ENCODE assay signal across 8 cellular contexts in genomic region chr6:16669227-16669626, GRCh38.
DNase-seq lines count a peak whose midpoint lies in the region; ATAC-seq, FAIRE-seq and TF ChIP-seq lines count a peak whose summit lies in the region.

No MANE protein-coding gene starts in this region.

- H3K9me3 Mint-ChIP-seq in T-cell (peaks cover 0 to 4% (median 0%) of the 10 kb centered on the region in 3 donors), astrocyte (ENCODE audit: unreplicated experiment) (peaks cover 2% of the 10 kb centered on the region)

- no peak overlapping the region for H2AFZ ChIP-seq in astrocyte (ENCODE audit: low read depth, low read length)

- H3K4me1 ChIP-seq in astrocyte (ENCODE audit: insufficient read depth, low read length) = peaks cover 21% of the 10 kb centered on the region

- POLR2A ChIA-PET in T-cell (lab: Charles Lee) (interaction anchor here in 1 of 2 donors (0.8 to 1.1 kb wide), 2 partner anchors 18 to 89 kb away, joined by 3 to 4 read pairs; no protein-coding TSS in a partner anchor), GM10248 (lab: Yijun Ruan, JAX) (no interaction called here)

- H3K9ac ChIP-seq in astrocyte (ENCODE audit: low read length) = peak overlapping the region; percentile 2

- TF ChIP-seq CTCF in astrocyte (IDR thresholded peaks at IDR 0.05; ENCODE audit: insufficient read depth, low read depth, low read length) (no peak), GM10248 (IDR thresholded peaks at IDR 0.05; ENCODE audit: control extremely low read depth, extremely low read depth, low read depth, missing control alignments) (no peak)

- peak overlapping the region; percentile 53 for H3K27ac ChIP-seq in astrocyte (ENCODE audit: low read depth, low read length)

- H3K36me3 Mint-ChIP-seq in T-cell = peaks cover 28% of the 10 kb centered on the region
- H3K36me3 Mint-ChIP-seq in astrocyte (ENCODE audit: low read depth, unreplicated experiment) = peaks cover 5% of the 10 kb centered on the region

- CTCF ChIA-PET in T-cell (lab: Charles Lee) (interaction anchor here in 1 of 2 donors (0.7 to 1.0 kb wide), 2 partner anchors 11 to 30 kb away, joined by 3 read pairs; no protein-coding TSS in a partner anchor), GM10248 (lab: Yijun Ruan, JAX) (interaction anchor here (1.0 to 1.3 kb wide), 3 partner anchors 28 to 55 kb away, joined by 3 read pairs; no protein-coding TSS in a partner anchor)

- H4K20me1 ChIP-seq in astrocyte (ENCODE audit: insufficient read depth, low read length) = peaks cover 9% of the 10 kb centered on the region

- H3K4me3 Mint-ChIP-seq in T-cell (peak overlapping the region in 1 of 3 donors; percentile 7), astrocyte (ENCODE audit: unreplicated experiment) (no peak overlapping the region)

- H3K27ac Mint-ChIP-seq in T-cell (peak overlapping the region; percentile 70 to 93), astrocyte (ENCODE audit: unreplicated experiment) (no peak overlapping the region)

- H3K4me2 ChIP-seq in astrocyte (ENCODE audit: low read length) = peak overlapping the region; percentile 66

- no peaks in the 10 kb centered on the region for H3K27me3 ChIP-seq in astrocyte (ENCODE audit: insufficient read depth, low read length)

- no peaks in the 10 kb centered on the region for H3K9me3 ChIP-seq in astrocyte (ENCODE audit: insufficient read depth, low read depth, low read length)

- no peak for DNase-seq in GM18507 (ENCODE audit: extremely low spot score, insufficient read length, low read depth)
- peak in 30 of 34 experiments; percentile 9 to 60 (median 38) for DNase-seq in T-cell
- peak; percentile 80 for DNase-seq in astrocyte (ENCODE audit: low read depth)
- DNase-seq in stimulated activated CD4-positive, alpha-beta T cell treated with anti-CD3 and anti-CD28 coated beads, Interleukin-2, amount 100 ng/mL, for 24 hours = peak; percentile 70 to 77
- DNase-seq in GM10248 (ENCODE audit: extremely low spot score) = no peak
- no peak for DNase-seq in occipital lobe (lab: John Stamatoyannopoulos, UW)

- FAIRE-seq in GM18507 (lab: Jason Lieb, UNC) = peak; percentile 71
- no peak for FAIRE-seq in astrocyte (lab: Jason Lieb, UNC)

- no peaks in the 10 kb centered on the region for H3K36me3 ChIP-seq in astrocyte (ENCODE audit: insufficient read depth, low read length)

- ATAC-seq in T-cell (replicated peaks in 1 of 4) = peak; percentile 70 to 85 (median 80)
- no peak for ATAC-seq in HG03571 (IDR thresholded peaks at IDR 0.05; ENCODE audit: unreplicated experiment)
- ATAC-seq in HG02840 (IDR thresholded peaks at IDR 0.05; ENCODE audit: low FRiP score, unreplicated experiment) = no peak

- H3K4me1 Mint-ChIP-seq in T-cell (peaks cover 30 to 56% (median 48%) of the 10 kb centered on the region in 3 donors), astrocyte (ENCODE audit: low read depth, unreplicated experiment) (peaks cover 43% of the 10 kb centered on the region)

- H3K79me2 ChIP-seq in astrocyte (ENCODE audit: insufficient read depth, low read length) = peaks cover 72% of the 10 kb centered on the region

- H3K27me3 Mint-ChIP-seq in T-cell (no peaks in the 10 kb centered on the region), astrocyte (ENCODE audit: low read depth, unreplicated experiment) (no peaks in the 10 kb centered on the region)

- peak overlapping the region; percentile 30 for H3K4me3 ChIP-seq in astrocyte (ENCODE audit: insufficient read depth, low read depth, low read length)

Comparison
In these comparisons a context has a peak if more than half of its experiments do, and no peak if none do; other contexts are left out.
1. DNase-seq: peak in T-cell (30 of 34), astrocyte (single experiment) and stimulated activated CD4-positive, alpha-beta T cell treated with anti-CD3 and anti-CD28 coated beads, Interleukin-2, amount 100 ng/mL, for 24 hours (2 of 2); none in GM18507 (single experiment), GM10248 (single experiment) and occipital lobe (single experiment).
2. ATAC-seq: peak in T-cell (4 of 4); none in HG03571 (single experiment) and HG02840 (single experiment).